Comparison of ENCODE assay signal across 24 cellular contexts in genomic region chr12:39043425-39043824, GRCh38.
DNase-seq lines count a peak whose midpoint lies in the region; ATAC-seq, FAIRE-seq and TF ChIP-seq lines count a peak whose summit lies in the region.
"Had no signal": no experiment of that assay in that cellular context is flagged by ENCODE, and none has a peak within 500 bp of the region (broad histone marks: within the 10 kb centered on the region; RNA-seq: fewer than 3 reads in every experiment).

No MANE protein-coding gene starts in this region.

- TF ChIP-seq CTCF in heart right ventricle (IDR thresholded peaks at IDR 0.05), result no peak
- TF ChIP-seq CTCF in astrocyte (IDR thresholded peaks at IDR 0.05; ENCODE audit: insufficient read depth, low read depth, low read length), result no peak

- DNase-seq in heart right ventricle, result no peak
- DNase-seq in Right ventricle myocardium superior, result no peak
- DNase-seq in astrocyte (ENCODE audit: low read depth), result no peak
- DNase-seq in stimulated activated effector memory CD8-positive, alpha-beta T cell treated with anti-CD3 and anti-CD28 coated beads, Interleukin-12 subunit alpha, Interleukin-12 subunit beta, amount 100 ng/mL, for 72 hours (ENCODE audit: low spot score in 2 of 2), result no peak
- DNase-seq in midbrain (lab: John Stamatoyannopoulos, UW), result no peak
- DNase-seq: Calu3; CD4-positive, CD25-positive, alpha-beta regulatory T cell; DMS79 treated with DMSO at 0.1 percent for 48 hours; HFFc6; NCI-H1092 treated with DMSO at 0.1 percent for 48 hours; NCI-H1694; NCI-H345; NCI-H526 treated with DMSO at 0.1 percent for 48 hours; SHP77 treated with DMSO at 0.1 percent for 48 hours had no signal

- H3K27me3 ChIP-seq in heart right ventricle (no peaks in the 10 kb centered on the region), astrocyte (ENCODE audit: insufficient read depth, low read length) (no peaks in the 10 kb centered on the region)

- H2AFZ ChIP-seq in astrocyte (ENCODE audit: low read depth, low read length), result peak overlapping the region; percentile 42
- H2AFZ ChIP-seq: GM23248 had no signal

- H3K9me3 ChIP-seq in heart right ventricle, result no peaks in the 10 kb centered on the region
- no peaks in the 10 kb centered on the region for H3K9me3 ChIP-seq in astrocyte (ENCODE audit: insufficient read depth, low read depth, low read length)
- no peaks in the 10 kb centered on the region for H3K9me3 ChIP-seq in mesodermal cell (ENCODE audit: control insufficient read depth, low read length)

- no peak overlapping the region for H3K4me3 Mint-ChIP-seq in astrocyte (ENCODE audit: unreplicated experiment)
- no peak overlapping the region for H3K4me3 Mint-ChIP-seq in stimulated activated effector memory CD8-positive, alpha-beta T cell treated with anti-CD3 and anti-CD28 coated beads, Interleukin-12 subunit alpha, Interleukin-12 subunit beta, amount 100 ng/mL, for 72 hours
- H3K4me3 Mint-ChIP-seq: CD4-positive, CD25-positive, alpha-beta regulatory T cell; HFFc6 had no signal

- H3K36me3 ChIP-seq in heart right ventricle (no peaks in the 10 kb centered on the region), astrocyte (ENCODE audit: insufficient read depth, low read length) (no peaks in the 10 kb centered on the region), mesodermal cell (ENCODE audit: control insufficient read depth, insufficient read depth, low read length) (no peaks in the 10 kb centered on the region)

- no peaks in the 10 kb centered on the region for H3K4me1 Mint-ChIP-seq in astrocyte (ENCODE audit: low read depth, unreplicated experiment)
- H3K4me1 Mint-ChIP-seq in stimulated activated effector memory CD8-positive, alpha-beta T cell treated with anti-CD3 and anti-CD28 coated beads, Interleukin-12 subunit alpha, Interleukin-12 subunit beta, amount 100 ng/mL, for 72 hours, result no peaks in the 10 kb centered on the region
- H3K4me1 Mint-ChIP-seq: CD4-positive, CD25-positive, alpha-beta regulatory T cell had no signal

- FAIRE-seq in astrocyte (lab: Jason Lieb, UNC), result no peak
- FAIRE-seq: A204.1, G401.6, GM12892, K562 had no signal

- intact Hi-C loops in heart right ventricle (cut with DNase I), result no loop called here
- intact Hi-C loops in Right ventricle myocardium superior (cut with DNase I), result no loop called here

- no peaks in the 10 kb centered on the region for H3K79me2 ChIP-seq in astrocyte (ENCODE audit: insufficient read depth, low read length)

- no peaks in the 10 kb centered on the region for H3K9me3 Mint-ChIP-seq in astrocyte (ENCODE audit: unreplicated experiment)
- peaks cover 4% of the 10 kb centered on the region for H3K9me3 Mint-ChIP-seq in stimulated activated effector memory CD8-positive, alpha-beta T cell treated with anti-CD3 and anti-CD28 coated beads, Interleukin-12 subunit alpha, Interleukin-12 subunit beta, amount 100 ng/mL, for 72 hours

- 8 to 17% methylated on average over 2 of the region's 2 CpGs for WGBS in heart right ventricle, 2 donors
- WGBS in mesodermal cell (ENCODE audit: insufficient coverage in 2 of 2), 2 experiments, result 72 to 76% methylated on average over 2 of the region's 2 CpGs

- H3K9ac ChIP-seq in astrocyte (ENCODE audit: low read length), result no peak overlapping the region
- H3K9ac ChIP-seq: GM23248 had no signal

- no peak overlapping the region for H3K4me3 ChIP-seq in heart right ventricle
- H3K4me3 ChIP-seq in astrocyte (ENCODE audit: insufficient read depth, low read depth, low read length), result no peak overlapping the region
- H3K4me3 ChIP-seq in mesodermal cell (ENCODE audit: extremely low read depth, insufficient read depth, low read length, poor library complexity, severe bottlenecking), result no peak overlapping the region
- H3K4me3 ChIP-seq: GM23248, K562 had no signal

- H3K27me3 Mint-ChIP-seq in astrocyte (ENCODE audit: low read depth, unreplicated experiment), result no peaks in the 10 kb centered on the region
- H3K27me3 Mint-ChIP-seq: CD4-positive, CD25-positive, alpha-beta regulatory T cell had no signal

- no peaks in the 10 kb centered on the region for H3K36me3 Mint-ChIP-seq in astrocyte (ENCODE audit: low read depth, unreplicated experiment)
- H3K36me3 Mint-ChIP-seq in stimulated activated effector memory CD8-positive, alpha-beta T cell treated with anti-CD3 and anti-CD28 coated beads, Interleukin-12 subunit alpha, Interleukin-12 subunit beta, amount 100 ng/mL, for 72 hours, result no peaks in the 10 kb centered on the region
- H3K36me3 Mint-ChIP-seq: CD4-positive, CD25-positive, alpha-beta regulatory T cell had no signal

- ATAC-seq in heart right ventricle (no peak), Right ventricle myocardium superior (ENCODE audit: poor library complexity) (no peak), GM18909 (IDR thresholded peaks at IDR 0.05; ENCODE audit: poor library complexity, unreplicated experiment) (no peak), GM21619 (IDR thresholded peaks at IDR 0.05; ENCODE audit: unreplicated experiment) (no peak)
- ATAC-seq in stimulated activated effector memory CD8-positive, alpha-beta T cell treated with anti-CD3 and anti-CD28 coated beads, Interleukin-12 subunit alpha, Interleukin-12 subunit beta, amount 100 ng/mL, for 72 hours, result no peak
- ATAC-seq: K562, Panc1 had no signal

- H3K4me2 ChIP-seq in astrocyte (ENCODE audit: low read length), result no peak overlapping the region

- H3K27ac Mint-ChIP-seq in astrocyte (ENCODE audit: unreplicated experiment), result no peak overlapping the region
- H3K27ac Mint-ChIP-seq in stimulated activated effector memory CD8-positive, alpha-beta T cell treated with anti-CD3 and anti-CD28 coated beads, Interleukin-12 subunit alpha, Interleukin-12 subunit beta, amount 100 ng/mL, for 72 hours, result no peak overlapping the region
- H3K27ac Mint-ChIP-seq: HFFc6 had no signal

- no peaks in the 10 kb centered on the region for H4K20me1 ChIP-seq in astrocyte (ENCODE audit: insufficient read depth, low read length)

- H3K4me1 ChIP-seq in heart right ventricle (peaks cover 0 to 19% (median 8%) of the 10 kb centered on the region in 9 donors), astrocyte (ENCODE audit: insufficient read depth, low read length) (peaks cover 7% of the 10 kb centered on the region), mesodermal cell (ENCODE audit: control insufficient read depth, insufficient read depth, low read length, poor library complexity, severe bottlenecking) (peaks cover 7% of the 10 kb centered on the region)

- H3K27ac ChIP-seq in heart right ventricle (peak overlapping the region in 8 of 10 donors; percentile 3 to 67 (median 42)), astrocyte (ENCODE audit: low read depth, low read length) (no peak overlapping the region), mesodermal cell (ENCODE audit: low read depth, low read length, severe bottlenecking) (peak overlapping the region; percentile 92)
- H3K27ac ChIP-seq: GM23248, HL-60 had no signal
